In the genomic region with DNA sequence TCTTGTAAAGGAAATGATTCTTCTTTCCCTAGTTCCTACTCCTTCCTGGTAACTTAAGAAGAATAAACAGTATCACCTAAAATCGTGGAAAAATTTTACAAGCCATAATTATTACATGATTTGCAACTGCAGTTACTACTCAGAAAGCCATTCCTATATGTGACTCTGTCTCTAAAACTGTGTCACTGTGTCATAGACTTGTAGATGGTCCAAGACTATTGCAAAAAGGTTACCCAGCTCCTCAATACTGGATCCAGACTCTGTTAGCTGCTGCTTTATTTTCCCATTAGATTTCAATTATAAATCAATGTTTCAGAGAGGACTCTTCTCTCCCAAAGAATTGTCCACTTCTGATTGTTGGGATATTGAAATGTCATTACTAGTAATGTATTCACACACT, we compare ENCODE assay signal across 25 cellular contexts.
"Had no signal": no experiment of that assay in that cellular context is flagged by ENCODE, and none has a peak within 500 bp of the region (broad histone marks: within the 10 kb centered on the region; RNA-seq: fewer than 3 reads in every experiment).

No MANE protein-coding gene starts in this region.

- H3K27me3 ChIP-seq: neutrophil, pancreas, right lobe of liver, sigmoid colon, stomach, thyroid gland, tibial nerve, upper lobe of left lung, vagina had no signal

- H3K27ac ChIP-seq: neutrophil, pancreas, prostate gland, right lobe of liver, sigmoid colon, stomach, thoracic aorta, thyroid gland, tibial nerve, upper lobe of left lung, vagina had no signal

- H3K4me1 ChIP-seq: pancreas, prostate gland had no signal

- H3K36me3 ChIP-seq: neutrophil, pancreas, prostate gland, right lobe of liver, sigmoid colon, stomach, thoracic aorta, thyroid gland, tibial nerve, upper lobe of left lung, vagina had no signal

- H3K4me3 ChIP-seq: pancreas, prostate gland, right lobe of liver, sigmoid colon, stomach, thoracic aorta, thyroid gland, tibial nerve, upper lobe of left lung, vagina had no signal

- DNase-seq: nephron progenitor cell; nucleus accumbens; pancreas; right cardiac atrium; right lobe of liver; sigmoid colon; small intestine; stimulated activated CD4-positive, alpha-beta T cell treated with anti-CD3 and anti-CD28 coated beads, Interleukin-15, amount 100 ng/mL, for 24 hours; stimulated activated CD4-positive, alpha-beta T cell treated with anti-CD3 and anti-CD28 coated beads, Interleukin-2, amount 100 ng/mL, for 24 hours; stimulated activated CD4-positive, alpha-beta T cell treated with anti-CD3 and anti-CD28 coated beads, Interleukin-2, amount 100 ng/mL, for 48 hours; stimulated activated CD4-positive, alpha-beta T cell treated with anti-CD3 and anti-CD28 coated beads, Interleukin-4, amount 100 ng/mL, for 24 hours; stimulated activated naive B cell treated with anti-CD40 and anti-IgM and Interleukin-4, amounts not matched to agents 10 μg/mL and 1 μg/mL and 100 μg/mL, for 72 hours; stimulated activated naive CD4-positive, alpha-beta T cell treated with Interleukin-2 at 50 U/mL for 16 hours; stomach; thyroid gland; trophoblast cell; upper lobe of left lung had no signal

- FAIRE-seq: pancreas, small intestine, urothelium cell line had no signal

- H3K9me3 ChIP-seq: neutrophil, pancreas, prostate gland, right lobe of liver, sigmoid colon, stomach, thoracic aorta, thyroid gland, tibial nerve, upper lobe of left lung, vagina had no signal

- ATAC-seq: natural killer cell treated with Interleukin-12 subunit alpha and Interleukin-12 subunit beta and Interleukin-15 and Interleukin-18, amount 100 ng/mL, for 72 hours; pancreas; right cardiac atrium; right lobe of liver; stimulated activated effector memory CD8-positive, alpha-beta T cell treated with anti-CD3 and anti-CD28 coated beads, Interleukin-12 subunit alpha, Interleukin-12 subunit beta, amount 100 ng/mL, for 72 hours; stimulated activated naive B cell treated with anti-CD40 and anti-IgM and Interleukin-4, amounts not matched to agents 10 μg/mL and 1 μg/mL and 100 μg/mL, for 72 hours had no signal
